ENCODE assay signal across 39 cellular contexts in the genomic region with DNA sequence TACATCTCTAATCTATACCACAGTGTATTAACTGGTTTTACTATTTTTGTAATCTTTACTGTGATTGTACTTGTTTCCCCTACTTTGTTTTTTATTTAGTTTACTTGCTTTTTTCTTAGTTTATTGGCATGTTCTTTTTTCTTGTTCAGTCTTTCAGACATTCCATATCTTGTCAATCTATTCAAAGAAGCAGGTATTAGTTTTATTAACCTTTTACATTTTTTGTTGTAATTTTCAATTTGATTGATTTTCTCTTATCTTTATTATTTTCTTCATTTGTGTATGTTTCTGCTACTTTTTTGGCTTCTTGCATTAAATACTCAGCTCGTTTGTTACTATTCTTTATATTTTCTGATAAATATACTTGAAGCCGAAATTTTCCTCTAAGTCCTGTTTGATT. TPM values are rescaled to one million over a fixed set of nuclear protein-coding genes. Genes with fewer than 3 reads are reported as not detected.
"Had no signal": no experiment of that assay in that cellular context is flagged by ENCODE, and none has a peak within 500 bp of the region (broad histone marks: within the 10 kb centered on the region; RNA-seq: fewer than 3 reads in every experiment).

No MANE protein-coding gene starts in this region.

- H3K36me3 ChIP-seq: MG63 had no signal

- H3K4me3 ChIP-seq: MG63 had no signal

- DNase-seq: Kasumi-1, MG63, MM.1S, MV-4-11, NCI-H1048, NCI-H1092, NCI-H1092 treated with DMSO at 0.1 percent for 48 hours, NCI-H1105, NCI-H1105 treated with DMSO at 0.1 percent for 48 hours, NCI-H1417, NCI-H1417 treated with DMSO at 0.1 percent for 48 hours, NCI-H1436, NCI-H1436 treated with DMSO at 0.1 percent for 48 hours, NCI-H146, NCI-H1694, NCI-H1694 treated with DMSO at 0.1 percent for 48 hours, NCI-H187, NCI-H187 treated with DMSO at 0.1 percent for 48 hours, NCI-H1930, NCI-H2029, NCI-H2029 treated with DMSO at 0.1 percent for 48 hours, NCI-H2081, NCI-H2081 treated with DMSO at 0.1 percent for 48 hours, NCI-H2107, NCI-H2171, NCI-H2171 treated with DMSO at 0.1 percent for 48 hours, NCI-H2227 treated with DMSO at 0.1 percent for 48 hours, NCI-H226, NCI-H345, NCI-H446 treated with DMSO at 0.1 percent for 48 hours, NCI-H510A, NCI-H510A treated with DMSO at 0.1 percent for 48 hours, NCI-H524, NCI-H524 treated with DMSO at 0.1 percent for 48 hours, NCI-H526 had no signal

RNA-seq across cellular contexts. Expression of gene TLX1, which starts 41.6 kb away (rescaled TPM):
- total RNA-seq: LHCN-M2, M059J, MCF 10A, NCI-H460 had no signal

RNA-seq across cellular contexts. Expression of gene LBX1, which starts 56.5 kb away (rescaled TPM):
- total RNA-seq: M059J, MCF 10A had no signal
